7 cellular contexts compared by ENCODE assay signal in genomic region chr1:43227138-43227836, GRCh38. TPM values are rescaled to one million over a fixed set of nuclear protein-coding genes. Genes with fewer than 3 reads are reported as not detected.
DNase-seq lines count a peak whose midpoint lies in the region; ATAC-seq and TF ChIP-seq lines count a peak whose summit lies in the region.

No MANE protein-coding gene starts in this region.

- no peaks in the 10 kb centered on the region for H3K9me3 ChIP-seq in heart right ventricle

- no peak overlapping the region for H3K4me3 ChIP-seq in heart right ventricle

- H3K4me1 ChIP-seq in heart right ventricle = peaks cover 0 to 13% (median 4%) of the 10 kb centered on the region in 9 donors

- in situ Hi-C loops in GM13977 (cut with MboI; ENCODE audit: low pct_unique_long_range_greater_than_20kb, low sequenced_read_pairs, unreplicated experiment) = loop anchor here (25.0 kb wide), 1 partner anchor 135 kb away; the partner anchor contains the start of genes CDC20 and ELOVL1

- no peaks in the 10 kb centered on the region for H3K36me3 ChIP-seq in heart right ventricle

- H3K27me3 ChIP-seq in heart right ventricle = no peaks in the 10 kb centered on the region

- no peak overlapping the region for H3K27ac ChIP-seq in heart right ventricle

- TF ChIP-seq CTCF in GM13977 (IDR thresholded peaks at IDR 0.05; ENCODE audit: extremely low read depth, insufficient read depth, missing control alignments) (peak; percentile 94), heart right ventricle (IDR thresholded peaks at IDR 0.05) (peak; percentile 87 to 98 (median 96))

- intact Hi-C loops in heart right ventricle (cut with DNase I) = loop anchor here (1.0 to 10.0 kb wide), 8 partner anchors 155 to 438 kb away; partner anchors contain the start of genes MED8 (in 1 of the 10) and SZT2 (in 1 of the 10)

- ATAC-seq in heart right ventricle (peak; percentile 75 to 89 (median 84)), GM19035 (IDR thresholded peaks at IDR 0.05; ENCODE audit: unreplicated experiment) (no peak)

- WGBS in heart right ventricle, 2 donors = 19 to 21% methylated on average over 12 of the region's 12 CpGs

- DNase-seq in GM13977 (ENCODE audit: low spot score) (peak; percentile 78), NCI-H1092 treated with DMSO at 0.1 percent for 48 hours (lab: John Stamatoyannopoulos, UW) (peak; percentile 68), SW480 (ENCODE audit: low spot score) (peak; percentile 54), heart right ventricle (peak; percentile 81 to 84), putamen (ENCODE audit: low spot score) (peak; percentile 70)
- peak; percentile 71 for DNase-seq in activated naive CD8-positive, alpha-beta T cell treated with anti-CD3 and anti-CD28 coated beads, Interleukin-2, amount 50 U/mL, for 16 hours (ENCODE audit: low read depth, low spot score)

RNA-seq across cellular contexts. Expression of gene TMEM125, which starts 42.5 kb away (rescaled TPM):
- total RNA-seq in heart right ventricle = under 1 TPM in 5 of 10 donors, not detected in 5; 0.15 to 0.37 (median 0.26) TPM
- under 1 TPM in 1 of 2 donors, not detected in 1; 0.16 TPM for polyA plus RNA-seq in heart right ventricle

RNA-seq across cellular contexts. Expression of gene CFAP57, which starts 55.2 kb away (rescaled TPM):
- under 1 TPM in 5 of 10 donors, not detected in 5; 0.10 to 0.35 (median 0.16) TPM for total RNA-seq in heart right ventricle
- under 1 TPM; 0.09 to 0.29 TPM for polyA plus RNA-seq in heart right ventricle

RNA-seq across cellular contexts. Expression of gene EBNA1BP2, which starts 55.2 kb away (rescaled TPM):
- 10 to 100 TPM; 18.8 to 35.9 (median 25.9) TPM for total RNA-seq in heart right ventricle
- polyA plus RNA-seq in heart right ventricle = 100 to 1,000 TPM in 1 of 2 donors, 10 to 100 TPM in 1; 22.1 to 121 TPM

RNA-seq across cellular contexts. Expression of gene C1orf210, which starts 58.1 kb away (rescaled TPM):
- total RNA-seq in heart right ventricle = not detected
- polyA plus RNA-seq in heart right ventricle = not detected
